14 cellular contexts compared by ENCODE assay signal in the genomic region with DNA sequence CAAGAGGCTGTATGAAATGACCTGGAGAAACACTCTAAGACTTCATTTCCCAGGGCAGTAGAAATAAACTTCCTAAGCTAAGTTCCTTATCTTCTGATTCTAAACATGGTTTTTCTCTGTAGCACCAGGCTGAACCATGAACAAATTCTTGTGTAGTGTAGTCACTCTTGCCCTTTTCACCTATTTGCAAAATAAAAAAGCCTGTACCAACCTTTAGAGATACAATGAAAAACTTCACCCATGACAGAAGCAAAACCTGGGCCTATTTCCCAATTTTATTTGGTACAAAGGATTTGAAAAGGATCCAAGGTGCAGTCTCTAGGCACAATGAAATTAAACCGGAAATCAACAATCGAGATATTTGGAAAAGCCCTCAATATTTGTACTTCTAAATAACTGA. TPM values are rescaled to one million over a fixed set of nuclear protein-coding genes. Genes with fewer than 3 reads are reported as not detected.
DNase-seq lines count a peak whose midpoint lies in the region; ATAC-seq, FAIRE-seq and TF ChIP-seq lines count a peak whose summit lies in the region.
"Had no signal": no experiment of that assay in that cellular context is flagged by ENCODE, and none has a peak within 500 bp of the region (broad histone marks: within the 10 kb centered on the region; RNA-seq: fewer than 3 reads in every experiment).

No MANE protein-coding gene starts in this region.

- H3K4me1 ChIP-seq in fibroblast of lung (ENCODE audit: control insufficient read depth, extremely low read depth, insufficient read depth, low read length) (no peaks in the 10 kb centered on the region), pancreas (peaks cover 5 to 17% (median 10%) of the 10 kb centered on the region in 3 donors)
- H3K4me1 ChIP-seq: BLaER1 treated with 17β-estradiol and CSF1 and Interleukin-3, amounts not matched to agents 10 nM and 100 nM; esophagus muscularis mucosa had no signal

- peak; percentile 34 for DNase-seq in Caki2 (ENCODE audit: low read depth)
- no peak for DNase-seq in RCC 7860 (ENCODE audit: low spot score)
- peak; percentile 74 to 80 for DNase-seq in fibroblast of lung (ENCODE audit: low read depth in 2 of 2)
- DNase-seq in pancreas, result no peak
- no peak for DNase-seq in left colon
- no peak for DNase-seq in GM20000 (ENCODE audit: low spot score)
- no peak for DNase-seq in AG20443 (ENCODE audit: low spot score)
- DNase-seq: activated CD4-positive, alpha-beta T cell treated with anti-CD3 and anti-CD28 coated beads for 48 hours; Kasumi-1; NCI-H2081 treated with DMSO at 0.1 percent for 48 hours had no signal

- H2AFZ ChIP-seq in fibroblast of lung (ENCODE audit: low read length), result no peak overlapping the region

- FAIRE-seq in RCC 7860 (lab: Jason Lieb, UNC) (peak; percentile 78), pancreas (lab: Jason Lieb, UNC) (no peak)
- FAIRE-seq: keratinocyte had no signal

- TF ChIP-seq CTCF in fibroblast of lung (conservative IDR thresholded peaks at IDR 0.05 in 1 of 2, IDR thresholded peaks at IDR 0.05 in 1 of 2; ENCODE audit: low read depth in 1 of 2, low read length in 2 of 2), result no peak
- TF ChIP-seq CTCF in pancreas (IDR thresholded peaks at IDR 0.05), result no peak
- no peak for TF ChIP-seq CTCF in GM20000 (IDR thresholded peaks at IDR 0.05; ENCODE audit: extremely low read depth, missing control alignments)

- H3K4me2 ChIP-seq in fibroblast of lung (ENCODE audit: extremely low read depth, insufficient read depth, low read length), result no peak overlapping the region
- H3K4me2 ChIP-seq: BLaER1 treated with 17β-estradiol and CSF1 and Interleukin-3, amounts not matched to agents 10 nM and 100 nM had no signal

- no peaks in the 10 kb centered on the region for H4K20me1 ChIP-seq in fibroblast of lung (ENCODE audit: control insufficient read depth, extremely low read depth, insufficient read depth, low read length)

- WGBS in pancreas, 2 donors, result 15 to 19% methylated on average over 2 of the region's 2 CpGs

- peaks cover 1% of the 10 kb centered on the region for H3K36me3 ChIP-seq in fibroblast of lung (ENCODE audit: control insufficient read depth, insufficient read depth, low read length)
- H3K36me3 ChIP-seq in pancreas, result peaks cover 0 to 8% (median 0%) of the 10 kb centered on the region in 3 donors

- in situ Hi-C loops in Caki2 (cut with HindIII; ENCODE audit: low pct_unique_long_range_greater_than_20kb, low sequenced_read_pairs), result no loop called here

- ATAC-seq in pancreas, result peak; percentile 67 to 89 (median 80)
- no peak for ATAC-seq in GM21390 (IDR thresholded peaks at IDR 0.05; ENCODE audit: unreplicated experiment)
- ATAC-seq in left colon, result no peak

- no peak overlapping the region for H3K27ac ChIP-seq in fibroblast of lung (ENCODE audit: insufficient read depth, low read length)
- H3K27ac ChIP-seq in pancreas, result peak overlapping the region in 2 of 4 donors; percentile 39 to 43
- H3K27ac ChIP-seq: BLaER1 treated with 17β-estradiol and CSF1 and Interleukin-3, amounts not matched to agents 10 nM and 100 nM; esophagus muscularis mucosa had no signal

- intact Hi-C loops in pancreas (cut with DNase I) (no loop called here), left colon (cut with DNase I, micrococcal nuclease) (no loop called here)

- no peaks in the 10 kb centered on the region for H3K27me3 ChIP-seq in fibroblast of lung (ENCODE audit: control insufficient read depth, insufficient read depth, low read length)
- H3K27me3 ChIP-seq in pancreas, result no peaks in the 10 kb centered on the region
- H3K27me3 ChIP-seq: BLaER1 treated with 17β-estradiol and CSF1 and Interleukin-3, amounts not matched to agents 10 nM and 100 nM; esophagus muscularis mucosa had no signal

- H3K9ac ChIP-seq in fibroblast of lung (ENCODE audit: insufficient read depth, low read length), result no peak overlapping the region
- H3K9ac ChIP-seq: BLaER1 treated with 17β-estradiol and CSF1 and Interleukin-3, amounts not matched to agents 10 nM and 100 nM had no signal

- H3K9me3 ChIP-seq in fibroblast of lung (ENCODE audit: control insufficient read depth, insufficient read depth, low read depth, low read length), result no peaks in the 10 kb centered on the region
- H3K9me3 ChIP-seq in pancreas, result no peaks in the 10 kb centered on the region

- no peaks in the 10 kb centered on the region for H3K79me2 ChIP-seq in fibroblast of lung (ENCODE audit: control insufficient read depth, insufficient read depth, low read length)

- H3K4me3 ChIP-seq in fibroblast of lung (replicated peaks in 1 of 4; ENCODE audit: control extremely low read depth in 1 of 4, insufficient read depth in 1 of 4, low read depth in 3 of 4, low read length in 4 of 4) (no peak overlapping the region), pancreas (no peak overlapping the region)
- H3K4me3 ChIP-seq: BLaER1 treated with 17β-estradiol and CSF1 and Interleukin-3, amounts not matched to agents 10 nM and 100 nM; esophagus muscularis mucosa had no signal

RNA-seq across cellular contexts. Expression of gene POLR1A, which starts 43.6 kb away (rescaled TPM):
- 13.5 and 16.4 TPM in 2 replicates for total RNA-seq in Caki2 (2014; rRNA removed; shearing (Covaris generic); ENCODE audit: low replicate concordance)
- total RNA-seq in fibroblast of lung (9.2 and 9.4 TPM in 2 replicates), pancreas (10 to 100 TPM in 4 of 6 donors, 1 to 10 TPM in 2; 8.6 to 19.0 (median 15.3) TPM), left colon (10 to 100 TPM; 18.4 to 29.9 TPM)
- polyA plus RNA-seq in fibroblast of lung (9.9 and 11.9 TPM in 2 replicates), pancreas (1 to 10 TPM; 3.9 to 5.0 TPM)
- polyA plus RNA-seq in fibroblast of lung (2012), result 20.5 and 22.8 TPM in 2 replicates
- 35.0 and 47.9 TPM in 2 replicates for polyA minus RNA-seq in fibroblast of lung (ENCODE audit: low replicate concordance)

RNA-seq across cellular contexts. Expression of gene PTCD3, which starts 44.0 kb away (rescaled TPM):
- total RNA-seq in Caki2 (2014; rRNA removed; shearing (Covaris generic); ENCODE audit: low replicate concordance), result 55.5 and 59.2 TPM in 2 replicates
- total RNA-seq in fibroblast of lung (66.9 and 68.1 TPM in 2 replicates), pancreas (10 to 100 TPM; 24.1 to 42.7 (median 30.4) TPM), left colon (100 to 1,000 TPM in 1 of 2 donors, 10 to 100 TPM in 1; 73.8 to 101 TPM)
- polyA plus RNA-seq in fibroblast of lung (58.6 and 59.3 TPM in 2 replicates), pancreas (10 to 100 TPM; 15.8 to 32.1 TPM)
- 28.4 and 30.5 TPM in 2 replicates for polyA plus RNA-seq in fibroblast of lung (2012)
- 7.1 and 21.4 TPM in 2 replicates for polyA minus RNA-seq in fibroblast of lung (ENCODE audit: low replicate concordance)

Comparison
In these comparisons a context has a peak if more than half of its experiments do, and no peak if none do; other contexts are left out.
1. DNase-seq: peak in Caki2 (single experiment) and fibroblast of lung (2 of 2); none in RCC 7860 (single experiment), pancreas (0 of 6), left colon (0 of 2), GM20000 (single experiment) and AG20443 (single experiment).
2. ATAC-seq: peak in pancreas (4 of 4); none in GM21390 (single experiment) and left colon (single experiment).